ENCODE assay signal across 8 cellular contexts in genomic region chr6:24718449-24719124, GRCh38. TPM values are rescaled to one million over a fixed set of nuclear protein-coding genes. Genes with fewer than 3 reads are reported as not detected.
DNase-seq lines count a peak whose midpoint lies in the region; TF ChIP-seq lines count a peak whose summit lies in the region.

No MANE protein-coding gene starts in this region.

- H3K36me3 ChIP-seq in breast epithelium = no peaks in the 10 kb centered on the region
- H3K36me3 ChIP-seq in mucosa of rectum (ENCODE audit: control insufficient read depth in 2 of 2, insufficient read depth in 2 of 2, low read length in 2 of 2) = peaks cover 18 to 23% of the 10 kb centered on the region in 2 donors

- in situ Hi-C loops in KBM-7 (cut with MboI; ENCODE audit: low pct_unique_long_range_greater_than_20kb, low sequenced_read_pairs) = no loop called here

- intact Hi-C loops in breast epithelium (cut with DNase I; ENCODE audit: low total_unique reads) = no loop called here
- intact Hi-C loops in head of caudate nucleus (cut with DNase I) = no loop called here

- H3K4me1 ChIP-seq in breast epithelium (peaks cover 0 to 5% of the 10 kb centered on the region in 2 donors), mucosa of rectum (ENCODE audit: control insufficient read depth in 2 of 2, insufficient read depth in 2 of 2, low read length in 2 of 2) (peaks cover 30 to 31% of the 10 kb centered on the region in 2 donors)

- peak overlapping the region; percentile 98 to 100 for H3K9ac ChIP-seq in mucosa of rectum (ENCODE audit: low read depth in 1 of 2, low read length in 2 of 2)

- POLR2A ChIA-PET in AG04449 (lab: Yijun Ruan, JAX) = interaction anchor here (1.1 to 1.9 kb wide), 5 partner anchors 10 to 52 kb away, joined by 3 to 8 read pairs (median 6); partner anchors contain the start of genes ACOT13 and TDP2

- CTCF ChIA-PET in AG04449 (lab: Yijun Ruan, JAX) = interaction anchor here (0.7 to 1.8 kb wide), 3 partner anchors 9 to 138 kb away, joined by 3 to 4 read pairs (median 3); no protein-coding TSS in a partner anchor

- H3K27me3 ChIP-seq in breast epithelium (no peaks in the 10 kb centered on the region), mucosa of rectum (ENCODE audit: control insufficient read depth in 2 of 2, insufficient read depth in 2 of 2, low read length in 2 of 2) (no peaks in the 10 kb centered on the region)

- DNase-seq in AG04449 (ENCODE audit: low read depth, low spot score) (no peak), KBM-7 (peak; percentile 25), breast epithelium (ENCODE audit: low spot score in 2 of 2) (no peak), head of caudate nucleus (no peak), GM20000 (ENCODE audit: low spot score) (no peak), NCI-H1105 treated with DMSO at 0.1 percent for 48 hours (lab: John Stamatoyannopoulos, UW) (no peak), UCSD-AML1 (lab: John Stamatoyannopoulos, UW; ENCODE audit: unreplicated experiment) (no peak)

- H3K9me3 ChIP-seq in breast epithelium (no peaks in the 10 kb centered on the region), mucosa of rectum (ENCODE audit: control insufficient read depth in 2 of 2, low read length in 2 of 2) (no peaks in the 10 kb centered on the region)

- H3K27ac ChIP-seq in breast epithelium = peak overlapping the region; percentile 10 to 100
- peak overlapping the region in 1 of 2 donors; percentile 100 for H3K27ac ChIP-seq in mucosa of rectum (ENCODE audit: low read depth in 2 of 2, low read length in 2 of 2)

- TF ChIP-seq CTCF in AG04449 (IDR thresholded peaks at IDR 0.05; ENCODE audit: insufficient read depth, low read length, missing control alignments) = no peak
- TF ChIP-seq CTCF in breast epithelium (IDR thresholded peaks at IDR 0.05) = no peak
- no peak for TF ChIP-seq CTCF in GM20000 (IDR thresholded peaks at IDR 0.05; ENCODE audit: extremely low read depth, missing control alignments)

- no peak for TF ChIP-seq POLR2A in breast epithelium (IDR thresholded peaks at IDR 0.05)

- H3K4me3 ChIP-seq in AG04449 (ENCODE audit: low read depth, low read length) (peak overlapping the region; percentile 91), breast epithelium (peak overlapping the region; percentile 80 to 96 (median 88)), mucosa of rectum (ENCODE audit: low read length in 2 of 2) (peak overlapping the region; percentile 93 to 98)

RNA-seq across cellular contexts. Expression of gene C6orf62, which starts 0.4 kb away (rescaled TPM):
- 10 to 100 TPM; 57.0 to 86.1 (median 66.1) TPM for total RNA-seq in breast epithelium

RNA-seq across cellular contexts. Expression of gene ACOT13, which starts 51.7 kb away (rescaled TPM):
- total RNA-seq in breast epithelium = 10 to 100 TPM in 1 of 3 donors, 1 to 10 TPM in 2; 6.3 to 12.0 (median 8.2) TPM

RNA-seq across cellular contexts. Expression of gene TDP2, which starts 51.9 kb away (rescaled TPM):
- total RNA-seq in breast epithelium = 10 to 100 TPM; 31.5 to 40.6 (median 37.2) TPM

RNA-seq across cellular contexts. Expression of gene GMNN, which starts 56.1 kb away (rescaled TPM):
- 10 to 100 TPM in 2 of 3 donors, 1 to 10 TPM in 1; 8.5 to 42.1 (median 27.2) TPM for total RNA-seq in breast epithelium
